1 cellular context compared by ENCODE assay signal in the genomic region with DNA sequence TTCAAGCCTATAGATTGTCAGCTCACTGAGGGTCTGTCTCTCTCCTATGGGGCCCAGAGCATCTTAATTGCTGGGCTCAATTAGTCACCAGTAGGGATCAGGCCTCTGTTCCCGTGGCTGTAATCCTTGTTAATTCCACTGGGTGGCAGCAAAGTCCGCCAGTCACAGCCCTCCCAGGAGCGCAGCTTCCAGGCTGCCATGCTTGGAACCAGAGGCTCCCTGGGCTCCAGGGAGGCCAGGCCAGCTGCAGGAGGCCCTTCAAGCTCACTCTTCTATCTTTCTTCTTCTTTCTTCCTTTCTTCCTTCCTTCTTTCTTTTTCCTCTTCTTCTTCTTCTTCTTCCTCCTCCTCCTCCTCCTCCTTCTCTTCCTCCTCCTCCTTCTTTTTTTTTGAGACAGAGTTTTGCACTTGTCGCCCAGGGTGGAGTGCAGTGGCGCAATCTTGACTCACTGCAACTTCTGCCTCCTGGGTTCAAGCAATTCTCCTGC.
A peak's percentile ranks its signal among the peaks of the same experiment; 100 is the strongest.
TF ChIP-seq lines count a peak whose summit lies in the region.

No MANE protein-coding gene starts in this region.

TF ChIP-seq in K562, 482 proteins besides CTCF, POLR2A, EP300 and RAD21 (continues in another document):
- TF ChIP-seq EHMT2 (IDR thresholded peaks at IDR 0.05) (peak; percentile 52; the same call in 1 of the 2 replicates), WHSC1 (IDR thresholded peaks at IDR 0.05; ENCODE audit: low read length) (no peak), SRSF9 (IDR thresholded peaks at IDR 0.05; ENCODE audit: borderline replicate concordance, low read depth, low read length) (no peak), PURB (CRISPR knock-in tag; IDR thresholded peaks at IDR 0.05; ENCODE audit: low read depth) (no peak), PCBP1 (IDR thresholded peaks at IDR 0.05; ENCODE audit: low read depth, low read length, poor library complexity, severe bottlenecking) (no peak), ZNF551 (CRISPR knock-in tag; IDR thresholded peaks at IDR 0.05) (no peak), MXI1 (IDR thresholded peaks at IDR 0.05; ENCODE audit: low read depth, low read length) (no peak), MBD1 (CRISPR knock-in tag; IDR thresholded peaks at IDR 0.05) (no peak), BACH1 (tag; IDR thresholded peaks at IDR 0.05) (no peak), RB1 (IDR thresholded peaks at IDR 0.05; ENCODE audit: low read depth) (peak; percentile 66; the same call in 1 of the 2 replicates), PHB (CRISPR knock-in tag; IDR thresholded peaks at IDR 0.05) (no peak), SPI1 (IDR thresholded peaks at IDR 0.05; ENCODE audit: borderline replicate concordance, low read depth, low read length) (no peak), STAT5B (CRISPR knock-in tag; IDR thresholded peaks at IDR 0.05) (no peak), SLC30A9 (CRISPR knock-in tag; IDR thresholded peaks at IDR 0.05) (no peak), RHOXF2B (CRISPR knock-in tag; conservative IDR thresholded peaks at IDR 0.05) (no peak), YY1 (IDR thresholded peaks at IDR 0.05; ENCODE audit: borderline replicate concordance in 1 of 3, control insufficient read depth in 1 of 3, extremely low read depth in 1 of 3, insufficient read depth in 3 of 3, insufficient read length in 1 of 3, insufficient replicate concordance in 2 of 3, low read depth in 1 of 3, low read length in 2 of 3) (peak in 2 of 3 experiments; percentile 74 to 78), KAT7 (CRISPR knock-in tag; IDR thresholded peaks at IDR 0.05; ENCODE audit: borderline replicate concordance) (no peak), TGIF2 (CRISPR knock-in tag; IDR thresholded peaks at IDR 0.05) (no peak), ZBTB1 (CRISPR knock-in tag; IDR thresholded peaks at IDR 0.05; ENCODE audit: borderline replicate concordance, low read depth) (no peak), RBM25 (IDR thresholded peaks at IDR 0.05; ENCODE audit: low read depth, low read length, severe bottlenecking) (no peak), SMARCB1 (IDR thresholded peaks at IDR 0.05; ENCODE audit: insufficient read length, low read depth) (no peak), MTA1 (IDR thresholded peaks at IDR 0.05; ENCODE audit: borderline replicate concordance) (peak; percentile 71; the same call in 1 of the 2 replicates), FIP1L1 (IDR thresholded peaks at IDR 0.05; ENCODE audit: low read depth, low read length, poor library complexity, severe bottlenecking) (no peak), ARID2 (IDR thresholded peaks at IDR 0.05) (peak; percentile 84), JUND (IDR thresholded peaks at IDR 0.05; ENCODE audit: borderline replicate concordance, low read depth, low read length) (0 out of 2 replicates have a peak, but pooled peaks have one; percentile 46), JUND (tag; IDR thresholded peaks at IDR 0.05; ENCODE audit: borderline replicate concordance, low read depth, low read length) (no peak; the same call in 2 of the 3 replicates), TOE1 (IDR thresholded peaks at IDR 0.05; ENCODE audit: borderline replicate concordance) (0 out of 2 replicates have a peak, but pooled peaks have one; percentile 32), TOE1 (CRISPR knock-in tag; IDR thresholded peaks at IDR 0.05; ENCODE audit: borderline replicate concordance, low read depth) (no peak), ZNF263 (CRISPR knock-in tag; IDR thresholded peaks at IDR 0.05; ENCODE audit: borderline replicate concordance) (no peak; the same call in 1 of the 2 replicates), ZNF384 (IDR thresholded peaks at IDR 0.05; ENCODE audit: low read depth, low read length) (0 out of 2 replicates have a peak, but pooled peaks have one; percentile 22), ATF1 (CRISPR knock-in tag; IDR thresholded peaks at IDR 0.05) (no peak), ATF1 (tag; IDR thresholded peaks at IDR 0.05) (no peak), TEAD4 (IDR thresholded peaks at IDR 0.05; ENCODE audit: low read length) (no peak), TEAD4 (CRISPR knock-in tag; IDR thresholded peaks at IDR 0.05; ENCODE audit: borderline replicate concordance) (no peak), GTF2B (IDR thresholded peaks at IDR 0.05; ENCODE audit: extremely low read depth, insufficient read length) (no peak), BMI1 (IDR thresholded peaks at IDR 0.05; ENCODE audit: low read length) (no peak), ZNF23 (CRISPR knock-in tag; IDR thresholded peaks at IDR 0.05) (no peak), ZNF699 (CRISPR knock-in tag; IDR thresholded peaks at IDR 0.05; ENCODE audit: insufficient replicate concordance) (no peak)
- TF ChIP-seq, protein P1, sequence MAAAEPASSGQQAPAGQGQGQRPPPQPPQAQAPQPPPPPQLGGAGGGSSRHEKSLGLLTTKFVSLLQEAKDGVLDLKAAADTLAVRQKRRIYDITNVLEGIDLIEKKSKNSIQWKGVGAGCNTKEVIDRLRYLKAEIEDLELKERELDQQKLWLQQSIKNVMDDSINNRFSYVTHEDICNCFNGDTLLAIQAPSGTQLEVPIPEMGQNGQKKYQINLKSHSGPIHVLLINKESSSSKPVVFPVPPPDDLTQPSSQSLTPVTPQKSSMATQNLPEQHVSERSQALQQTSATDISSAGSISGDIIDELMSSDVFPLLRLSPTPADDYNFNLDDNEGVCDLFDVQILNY (CRISPR knock-in tag; IDR thresholded peaks at IDR 0.05) = no peak
- TF ChIP-seq, protein P2, sequence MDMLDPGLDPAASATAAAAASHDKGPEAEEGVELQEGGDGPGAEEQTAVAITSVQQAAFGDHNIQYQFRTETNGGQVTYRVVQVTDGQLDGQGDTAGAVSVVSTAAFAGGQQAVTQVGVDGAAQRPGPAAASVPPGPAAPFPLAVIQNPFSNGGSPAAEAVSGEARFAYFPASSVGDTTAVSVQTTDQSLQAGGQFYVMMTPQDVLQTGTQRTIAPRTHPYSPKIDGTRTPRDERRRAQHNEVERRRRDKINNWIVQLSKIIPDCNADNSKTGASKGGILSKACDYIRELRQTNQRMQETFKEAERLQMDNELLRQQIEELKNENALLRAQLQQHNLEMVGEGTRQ (CRISPR knock-in tag; IDR thresholded peaks at IDR 0.05) = no peak
- TF ChIP-seq, protein P3, sequence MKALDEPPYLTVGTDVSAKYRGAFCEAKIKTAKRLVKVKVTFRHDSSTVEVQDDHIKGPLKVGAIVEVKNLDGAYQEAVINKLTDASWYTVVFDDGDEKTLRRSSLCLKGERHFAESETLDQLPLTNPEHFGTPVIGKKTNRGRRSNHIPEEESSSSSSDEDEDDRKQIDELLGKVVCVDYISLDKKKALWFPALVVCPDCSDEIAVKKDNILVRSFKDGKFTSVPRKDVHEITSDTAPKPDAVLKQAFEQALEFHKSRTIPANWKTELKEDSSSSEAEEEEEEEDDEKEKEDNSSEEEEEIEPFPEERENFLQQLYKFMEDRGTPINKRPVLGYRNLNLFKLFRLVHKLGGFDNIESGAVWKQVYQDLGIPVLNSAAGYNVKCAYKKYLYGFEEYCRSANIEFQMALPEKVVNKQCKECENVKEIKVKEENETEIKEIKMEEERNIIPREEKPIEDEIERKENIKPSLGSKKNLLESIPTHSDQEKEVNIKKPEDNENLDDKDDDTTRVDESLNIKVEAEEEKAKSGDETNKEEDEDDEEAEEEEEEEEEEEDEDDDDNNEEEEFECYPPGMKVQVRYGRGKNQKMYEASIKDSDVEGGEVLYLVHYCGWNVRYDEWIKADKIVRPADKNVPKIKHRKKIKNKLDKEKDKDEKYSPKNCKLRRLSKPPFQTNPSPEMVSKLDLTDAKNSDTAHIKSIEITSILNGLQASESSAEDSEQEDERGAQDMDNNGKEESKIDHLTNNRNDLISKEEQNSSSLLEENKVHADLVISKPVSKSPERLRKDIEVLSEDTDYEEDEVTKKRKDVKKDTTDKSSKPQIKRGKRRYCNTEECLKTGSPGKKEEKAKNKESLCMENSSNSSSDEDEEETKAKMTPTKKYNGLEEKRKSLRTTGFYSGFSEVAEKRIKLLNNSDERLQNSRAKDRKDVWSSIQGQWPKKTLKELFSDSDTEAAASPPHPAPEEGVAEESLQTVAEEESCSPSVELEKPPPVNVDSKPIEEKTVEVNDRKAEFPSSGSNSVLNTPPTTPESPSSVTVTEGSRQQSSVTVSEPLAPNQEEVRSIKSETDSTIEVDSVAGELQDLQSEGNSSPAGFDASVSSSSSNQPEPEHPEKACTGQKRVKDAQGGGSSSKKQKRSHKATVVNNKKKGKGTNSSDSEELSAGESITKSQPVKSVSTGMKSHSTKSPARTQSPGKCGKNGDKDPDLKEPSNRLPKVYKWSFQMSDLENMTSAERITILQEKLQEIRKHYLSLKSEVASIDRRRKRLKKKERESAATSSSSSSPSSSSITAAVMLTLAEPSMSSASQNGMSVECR (CRISPR knock-in tag; IDR thresholded peaks at IDR 0.05) = no peak
- TF ChIP-seq, protein P4, sequence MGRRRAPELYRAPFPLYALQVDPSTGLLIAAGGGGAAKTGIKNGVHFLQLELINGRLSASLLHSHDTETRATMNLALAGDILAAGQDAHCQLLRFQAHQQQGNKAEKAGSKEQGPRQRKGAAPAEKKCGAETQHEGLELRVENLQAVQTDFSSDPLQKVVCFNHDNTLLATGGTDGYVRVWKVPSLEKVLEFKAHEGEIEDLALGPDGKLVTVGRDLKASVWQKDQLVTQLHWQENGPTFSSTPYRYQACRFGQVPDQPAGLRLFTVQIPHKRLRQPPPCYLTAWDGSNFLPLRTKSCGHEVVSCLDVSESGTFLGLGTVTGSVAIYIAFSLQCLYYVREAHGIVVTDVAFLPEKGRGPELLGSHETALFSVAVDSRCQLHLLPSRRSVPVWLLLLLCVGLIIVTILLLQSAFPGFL (CRISPR knock-in tag; IDR thresholded peaks at IDR 0.05) = no peak
- TF ChIP-seq, protein P5, sequence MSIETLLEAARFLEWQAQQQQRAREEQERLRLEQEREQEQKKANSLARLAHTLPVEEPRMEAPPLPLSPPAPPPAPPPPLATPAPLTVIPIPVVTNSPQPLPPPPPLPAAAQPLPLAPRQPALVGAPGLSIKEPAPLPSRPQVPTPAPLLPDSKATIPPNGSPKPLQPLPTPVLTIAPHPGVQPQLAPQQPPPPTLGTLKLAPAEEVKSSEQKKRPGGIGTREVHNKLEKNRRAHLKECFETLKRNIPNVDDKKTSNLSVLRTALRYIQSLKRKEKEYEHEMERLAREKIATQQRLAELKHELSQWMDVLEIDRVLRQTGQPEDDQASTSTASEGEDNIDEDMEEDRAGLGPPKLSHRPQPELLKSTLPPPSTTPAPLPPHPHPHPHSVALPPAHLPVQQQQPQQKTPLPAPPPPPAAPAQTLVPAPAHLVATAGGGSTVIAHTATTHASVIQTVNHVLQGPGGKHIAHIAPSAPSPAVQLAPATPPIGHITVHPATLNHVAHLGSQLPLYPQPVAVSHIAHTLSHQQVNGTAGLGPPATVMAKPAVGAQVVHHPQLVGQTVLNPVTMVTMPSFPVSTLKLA (conservative IDR thresholded peaks at IDR 0.05) = no peak; a peak in 1 of 4 replicates
- TF ChIP-seq, protein P6, sequence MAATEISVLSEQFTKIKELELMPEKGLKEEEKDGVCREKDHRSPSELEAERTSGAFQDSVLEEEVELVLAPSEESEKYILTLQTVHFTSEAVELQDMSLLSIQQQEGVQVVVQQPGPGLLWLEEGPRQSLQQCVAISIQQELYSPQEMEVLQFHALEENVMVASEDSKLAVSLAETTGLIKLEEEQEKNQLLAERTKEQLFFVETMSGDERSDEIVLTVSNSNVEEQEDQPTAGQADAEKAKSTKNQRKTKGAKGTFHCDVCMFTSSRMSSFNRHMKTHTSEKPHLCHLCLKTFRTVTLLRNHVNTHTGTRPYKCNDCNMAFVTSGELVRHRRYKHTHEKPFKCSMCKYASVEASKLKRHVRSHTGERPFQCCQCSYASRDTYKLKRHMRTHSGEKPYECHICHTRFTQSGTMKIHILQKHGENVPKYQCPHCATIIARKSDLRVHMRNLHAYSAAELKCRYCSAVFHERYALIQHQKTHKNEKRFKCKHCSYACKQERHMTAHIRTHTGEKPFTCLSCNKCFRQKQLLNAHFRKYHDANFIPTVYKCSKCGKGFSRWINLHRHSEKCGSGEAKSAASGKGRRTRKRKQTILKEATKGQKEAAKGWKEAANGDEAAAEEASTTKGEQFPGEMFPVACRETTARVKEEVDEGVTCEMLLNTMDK (IDR thresholded peaks at IDR 0.05; ENCODE audit: borderline replicate concordance, insufficient read depth, low read depth, low read length, poor library complexity, severe bottlenecking) = no peak
- TF ChIP-seq, protein P7, sequence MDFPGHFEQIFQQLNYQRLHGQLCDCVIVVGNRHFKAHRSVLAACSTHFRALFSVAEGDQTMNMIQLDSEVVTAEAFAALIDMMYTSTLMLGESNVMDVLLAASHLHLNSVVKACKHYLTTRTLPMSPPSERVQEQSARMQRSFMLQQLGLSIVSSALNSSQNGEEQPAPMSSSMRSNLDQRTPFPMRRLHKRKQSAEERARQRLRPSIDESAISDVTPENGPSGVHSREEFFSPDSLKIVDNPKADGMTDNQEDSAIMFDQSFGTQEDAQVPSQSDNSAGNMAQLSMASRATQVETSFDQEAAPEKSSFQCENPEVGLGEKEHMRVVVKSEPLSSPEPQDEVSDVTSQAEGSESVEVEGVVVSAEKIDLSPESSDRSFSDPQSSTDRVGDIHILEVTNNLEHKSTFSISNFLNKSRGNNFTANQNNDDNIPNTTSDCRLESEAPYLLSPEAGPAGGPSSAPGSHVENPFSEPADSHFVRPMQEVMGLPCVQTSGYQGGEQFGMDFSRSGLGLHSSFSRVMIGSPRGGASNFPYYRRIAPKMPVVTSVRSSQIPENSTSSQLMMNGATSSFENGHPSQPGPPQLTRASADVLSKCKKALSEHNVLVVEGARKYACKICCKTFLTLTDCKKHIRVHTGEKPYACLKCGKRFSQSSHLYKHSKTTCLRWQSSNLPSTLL (IDR thresholded peaks at IDR 0.05) = no peak
- TF ChIP-seq, protein P8, sequence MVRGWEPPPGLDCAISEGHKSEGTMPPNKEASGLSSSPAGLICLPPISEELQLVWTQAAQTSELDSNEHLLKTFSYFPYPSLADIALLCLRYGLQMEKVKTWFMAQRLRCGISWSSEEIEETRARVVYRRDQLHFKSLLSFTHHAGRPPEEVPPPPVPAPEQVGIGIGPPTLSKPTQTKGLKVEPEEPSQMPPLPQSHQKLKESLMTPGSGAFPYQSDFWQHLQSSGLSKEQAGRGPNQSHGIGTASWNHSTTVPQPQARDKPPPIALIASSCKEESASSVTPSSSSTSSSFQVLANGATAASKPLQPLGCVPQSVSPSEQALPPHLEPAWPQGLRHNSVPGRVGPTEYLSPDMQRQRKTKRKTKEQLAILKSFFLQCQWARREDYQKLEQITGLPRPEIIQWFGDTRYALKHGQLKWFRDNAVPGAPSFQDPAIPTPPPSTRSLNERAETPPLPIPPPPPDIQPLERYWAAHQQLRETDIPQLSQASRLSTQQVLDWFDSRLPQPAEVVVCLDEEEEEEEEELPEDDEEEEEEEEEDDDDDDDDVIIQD (CRISPR knock-in tag; IDR thresholded peaks at IDR 0.05) = no peak
